In the genomic region with DNA sequence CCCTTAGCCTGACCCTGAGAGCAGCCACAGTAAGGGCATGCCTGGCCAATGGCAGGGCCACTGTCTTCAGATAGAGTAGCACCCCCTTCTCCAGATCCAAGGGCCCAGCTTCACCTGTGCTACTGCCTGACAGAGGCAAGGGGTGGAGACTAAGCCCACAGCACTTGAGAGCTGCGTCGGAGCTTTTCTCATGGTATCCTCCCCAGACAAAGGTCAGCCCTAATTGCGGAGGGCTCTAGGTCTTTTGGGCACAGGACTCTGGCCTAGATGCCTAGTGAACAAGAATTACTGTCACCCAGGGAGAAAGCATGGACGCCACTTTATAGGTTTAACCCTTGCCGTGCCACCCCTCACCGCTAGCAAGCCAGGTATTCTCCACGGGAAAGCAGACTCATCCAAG, we compare ENCODE assay signal across 18 cellular contexts. TPM values are rescaled to one million over a fixed set of nuclear protein-coding genes. Genes with fewer than 3 reads are reported as not detected.
DNase-seq lines count a peak whose midpoint lies in the region; ATAC-seq, FAIRE-seq and TF ChIP-seq lines count a peak whose summit lies in the region.
"Had no signal": no experiment of that assay in that cellular context is flagged by ENCODE, and none has a peak within 500 bp of the region (broad histone marks: within the 10 kb centered on the region; RNA-seq: fewer than 3 reads in every experiment).

No MANE protein-coding gene starts in this region.

- ATAC-seq in K562 (no peak; the same call in 2 of the 3 replicates), left colon (peak; percentile 83), heart right ventricle (no peak)

- WGBS in K562 (ENCODE audit: insufficient coverage, low coverage, missing lambda C conversion rate), result 4% methylated on average over 7 of the region's 7 CpGs
- 62 to 77% methylated on average over 7 of the region's 7 CpGs for WGBS in heart right ventricle, 2 donors

- TF ChIP-seq RAD21 in K562 (CRISPR knock-in tag; conservative IDR thresholded peaks at IDR 0.05 in 1 of 2, IDR thresholded peaks at IDR 0.05 in 1 of 2), result no peak

- in situ Hi-C loops in K562 (cut with MboI), result no loop called here

- H4K20me1 ChIP-seq in K562 (replicated peaks; ENCODE audit: control insufficient read depth, insufficient read depth, low read length) (peaks cover 58% of the 10 kb centered on the region), osteoblast (ENCODE audit: insufficient read depth, low read length) (no peaks in the 10 kb centered on the region), Karpas-422 (ENCODE audit: insufficient read depth, low read depth, low read length) (peaks cover 8% of the 10 kb centered on the region; the same call in 1 of the 2 replicates)

- H3K9ac ChIP-seq in K562 (ENCODE audit: insufficient read depth in 1 of 2, low read depth in 2 of 2, low read length in 2 of 2) (no peak overlapping the region), Karpas-422 (ENCODE audit: low read length) (no peak overlapping the region)
- H3K9ac ChIP-seq: GM23248 had no signal

- no peak for DNase-seq in K562 (ENCODE audit: extremely low read depth in 1 of 4, low spot score in 3 of 4)
- DNase-seq in left colon, result no peak
- DNase-seq in osteoblast (ENCODE audit: insufficient read length, low spot score, missing footprints), result peak; percentile 74
- no peak for DNase-seq in activated CD4-positive, CD25-positive, alpha-beta regulatory T cell treated with anti-CD3 and anti-CD28 coated beads, Interleukin-2, amount 50 U/mL, for 72 hours
- DNase-seq in heart right ventricle, result no peak
- no peak for DNase-seq in Karpas-422
- DNase-seq: C1 segment of cervical spinal cord, Calu3, COR-L47, DMS53, DMS79 treated with DMSO at 0.1 percent for 48 hours, GF-D8, GM23248, H7, HCEC 1CT had no signal

- H3K4me3 ChIP-seq in K562 (no peak overlapping the region), osteoblast (ENCODE audit: insufficient read depth, low read length) (no peak overlapping the region), heart right ventricle (no peak overlapping the region), Karpas-422 (ENCODE audit: low read length) (no peak overlapping the region)
- H3K4me3 ChIP-seq: GM23248 had no signal

- no peaks in the 10 kb centered on the region for H3K9me2 ChIP-seq in Karpas-422 (replicated peaks; ENCODE audit: insufficient read depth, low read length)

- BruUV-seq in K562 (replicated peaks; lab: Mats Ljungman, UMichigan), result no TSS peak

- H3K27ac ChIP-seq in K562 (ENCODE audit: extremely low read depth, low read depth, low read length) (no peak overlapping the region), osteoblast (ENCODE audit: low read depth, low read length) (no peak overlapping the region), heart right ventricle (no peak overlapping the region), Karpas-422 (ENCODE audit: low read length) (no peak overlapping the region)
- H3K27ac ChIP-seq: GM23248 had no signal

- no peak for TF ChIP-seq CTCF in K562 (IDR thresholded peaks at IDR 0.05 in 2 of 3, conservative IDR thresholded peaks at IDR 0.05 in 1 of 3; ENCODE audit: insufficient read depth in 2 of 3, low read depth in 1 of 3, low read length in 3 of 3)
- TF ChIP-seq CTCF in osteoblast (IDR thresholded peaks at IDR 0.05; ENCODE audit: extremely low read depth, low read depth, low read length), result no peak
- no peak for TF ChIP-seq CTCF in heart right ventricle (IDR thresholded peaks at IDR 0.05)

- H3K9me1 ChIP-seq in K562 (ENCODE audit: control insufficient read depth, insufficient read depth, low read length), result no peaks in the 10 kb centered on the region

- no peak for TF ChIP-seq POLR2A in K562 (conservative IDR thresholded peaks at IDR 0.05)

- H3K4me1 ChIP-seq in K562 (replicated peaks in 1 of 2; ENCODE audit: control insufficient read depth in 2 of 2, insufficient read depth in 2 of 2, low read length in 2 of 2) (peaks cover 0 to 10% of the 10 kb centered on the region in 2 experiments; a peak in 2 of 5 replicates), osteoblast (ENCODE audit: insufficient read depth, low read length) (no peaks in the 10 kb centered on the region), heart right ventricle (no peaks in the 10 kb centered on the region), Karpas-422 (ENCODE audit: low read length) (no peaks in the 10 kb centered on the region)

- H3K27me3 ChIP-seq in K562 (ENCODE audit: control insufficient read depth in 2 of 2, insufficient read depth in 2 of 2, low read length in 2 of 2) (peaks cover 46 to 89% of the 10 kb centered on the region in 2 experiments; a peak in 4 of 5 replicates), osteoblast (ENCODE audit: insufficient read depth, low read length) (no peaks in the 10 kb centered on the region), heart right ventricle (no peaks in the 10 kb centered on the region), Karpas-422 (ENCODE audit: low read length) (no peaks in the 10 kb centered on the region)

- no peaks in the 10 kb centered on the region for H3K79me2 ChIP-seq in K562 (ENCODE audit: control insufficient read depth, insufficient read depth, low read length)
- H3K79me2 ChIP-seq in osteoblast (ENCODE audit: insufficient read depth, low read length), result no peaks in the 10 kb centered on the region
- no peaks in the 10 kb centered on the region for H3K79me2 ChIP-seq in Karpas-422 (ENCODE audit: low read length)

- H3K36me3 ChIP-seq in K562 (ENCODE audit: control insufficient read depth, insufficient read depth, low read length) (no peaks in the 10 kb centered on the region), osteoblast (ENCODE audit: insufficient read depth, low read length) (peaks cover 3% of the 10 kb centered on the region), heart right ventricle (peaks cover 0 to 84% (median 0%) of the 10 kb centered on the region in 9 donors), Karpas-422 (ENCODE audit: insufficient read depth, low read length) (no peaks in the 10 kb centered on the region)

- intact Hi-C loops in K562 (cut with micrococcal nuclease) (no loop called here), left colon (cut with DNase I, micrococcal nuclease) (no loop called here), heart right ventricle (cut with DNase I) (no loop called here)

- FAIRE-seq in K562 (lab: Jason Lieb, UNC), result peak; percentile 42
- FAIRE-seq: GM12891, GM18507, H1 had no signal

- POLR2A ChIA-PET in K562 (lab: Yijun Ruan, JAX), result interaction anchor here (0.5 to 3.2 kb wide), 5 partner anchors 10 to 339 kb away, joined by 3 to 19 read pairs (median 3); partner anchors contain the start of gene KCNC4

- H2AFZ ChIP-seq in K562 (ENCODE audit: low read depth, low read length) (no peak overlapping the region), osteoblast (ENCODE audit: low read length) (no peak overlapping the region), Karpas-422 (ENCODE audit: low read length) (no peak overlapping the region)
- H2AFZ ChIP-seq: GM23248 had no signal

- CTCF ChIA-PET in K562 (lab: Yijun Ruan, JAX; ENCODE audit: low intra/inter-chr PET ratio), result no interaction called here

- TF ChIP-seq EP300 in K562 (IDR thresholded peaks at IDR 0.05; ENCODE audit: low read length), result no peak

- no peak overlapping the region for H3K4me2 ChIP-seq in K562 (ENCODE audit: insufficient read depth, low read length)
- H3K4me2 ChIP-seq in osteoblast (ENCODE audit: insufficient read depth, low read length), result no peak overlapping the region
- no peak overlapping the region for H3K4me2 ChIP-seq in Karpas-422 (ENCODE audit: low read depth, low read length, poor library complexity, severe bottlenecking)

- H3K9me3 ChIP-seq in K562 (replicated peaks; ENCODE audit: control insufficient read depth, insufficient read depth, low read depth, low read length), result no peaks in the 10 kb centered on the region
- H3K9me3 ChIP-seq in osteoblast (ENCODE audit: low read depth, low read length), result no peaks in the 10 kb centered on the region
- no peaks in the 10 kb centered on the region for H3K9me3 ChIP-seq in heart right ventricle
- no peaks in the 10 kb centered on the region for H3K9me3 ChIP-seq in Karpas-422 (ENCODE audit: low read length)

TF ChIP-seq in K562, 482 proteins besides CTCF, POLR2A, EP300 and RAD21 (continues in another document):
- TF ChIP-seq RBM39 (optimal IDR thresholded peaks at IDR 0.05; ENCODE audit: low read depth, low read length), result no peak

RNA-seq across cellular contexts. Expression of gene KCNC4, which starts 15.1 kb away (rescaled TPM):
- total RNA-seq in K562 (2011; cell fraction: chromatin; rRNA removed; ENCODE audit: low replicate concordance), result 3.3 and 7.6 TPM in 2 replicates
- total RNA-seq in K562 (2011; cell fraction: nucleolus; rRNA removed), result 3.0 and 4.3 TPM in 2 replicates
- total RNA-seq in K562 (2011; cell fraction: nucleoplasm; rRNA removed), result 3.4 and 4.9 TPM in 2 replicates
- total RNA-seq in K562 (2014; rRNA removed), result 0.73 and 2.3 TPM in 2 replicates
- 0.13 and 0.33 TPM in 2 replicates for total RNA-seq in K562 (2014; rRNA removed; fragmentation: Illumina TruSeq; extraction: Trizol)
- total RNA-seq in K562 (2015; rRNA removed; fragmentation: Illumina TruSeq; extraction: Trizol), result 0.53 and 0.62 TPM in 2 replicates
- total RNA-seq in K562 (2021), result 1.8 and 2.0 TPM in 2 replicates
- polyA plus RNA-seq in K562 (2011; rRNA removed), result 0.81 and 1.2 TPM in 2 replicates
- polyA plus RNA-seq in K562 (2011; cell fraction: cytosol; rRNA removed), result 1.1 and 1.6 TPM in 2 replicates
- 3.5 and 6.6 TPM in 2 replicates for polyA plus RNA-seq in K562 (2011; cell fraction: nucleus; rRNA removed)
- 1.5 and 1.7 TPM in 2 replicates for polyA plus RNA-seq in K562 (2012)
- polyA plus RNA-seq in K562 (2014; fragmentation: Illumina TruSeq; extraction: Trizol), result 0.64 and 0.79 TPM in 2 replicates
- polyA plus RNA-seq in K562 (2014; fragmentation: Nextera tagmentation; extraction: Ambion mirVana), result under 1 TPM; 0.07 to 0.13 TPM
- 0.90 and 1.2 TPM in 2 replicates for polyA plus RNA-seq in K562 (2014; rRNA removed)
- polyA minus RNA-seq in K562 (2011; rRNA and poly(A)+ RNA removed), result 0.81 and 1.1 TPM in 2 replicates
- 0.95 and 1.6 TPM in 2 replicates for polyA minus RNA-seq in K562 (2011; cell fraction: cytosol; rRNA and poly(A)+ RNA removed)
- polyA minus RNA-seq in K562 (2011; cell fraction: nucleus; rRNA and poly(A)+ RNA removed), result 2.4 and 2.6 TPM in 2 replicates
- total RNA-seq in left colon, result 1 to 10 TPM; 7.0 to 8.1 TPM
- 1.4 and 1.5 TPM in 2 replicates for total RNA-seq in osteoblast
- 10 to 100 TPM in 4 of 10 donors, 1 to 10 TPM in 6; 2.6 to 13.8 (median 6.1) TPM for total RNA-seq in heart right ventricle
- 1 to 10 TPM; 2.2 to 3.0 TPM for polyA plus RNA-seq in heart right ventricle
- 1.5 and 1.6 TPM in 2 replicates for total RNA-seq in Karpas-422 (2014; rRNA removed; shearing (Covaris generic); ENCODE audit: low replicate concordance)
